27 cellular contexts compared by ENCODE assay signal in genomic region chr9:109775516-109775915, GRCh38. TPM values are rescaled to one million over a fixed set of nuclear protein-coding genes. Genes with fewer than 3 reads are reported as not detected.
A peak's percentile ranks its signal among the peaks of the same experiment; 100 is the strongest.
DNase-seq lines count a peak whose midpoint lies in the region; FAIRE-seq and TF ChIP-seq lines count a peak whose summit lies in the region.
"Had no signal": no experiment of that assay in that cellular context is flagged by ENCODE, and none has a peak within 500 bp of the region (broad histone marks: within the 10 kb centered on the region; RNA-seq: fewer than 3 reads in every experiment).

No MANE protein-coding gene starts in this region.

- H3K4me3 Mint-ChIP-seq in astrocyte (ENCODE audit: unreplicated experiment) = no peak overlapping the region
- H3K4me3 Mint-ChIP-seq: activated CD8-positive, alpha-beta memory T cell treated with anti-CD3 and anti-CD28 coated beads, Interleukin-2, amount 10 ng/mL, durations not matched to agents 7 days and 5 days; activated naive CD4-positive, alpha-beta T cell treated with anti-CD3 and anti-CD28 coated beads, Interleukin-2, amount 50 U/mL, for 24 hours; activated T-helper 1 cell treated with anti-CD3 and anti-CD28 coated beads, Interleukin-12 subunit alpha, Interleukin-12 subunit beta, Interleukin-2, Interleukin-4 antibody, amounts not matched to agents 30 ng/mL and 10 ng/mL and 1 ng/mL, durations not matched to agents 14 hours and 24 hours and 36 hours; effector memory CD8-positive, alpha-beta T cell; natural killer cell; T-helper 2 cell treated with Interferon-gamma antibody and Interleukin-4, amounts not matched to agents 5 μg/mL and 100 μg/mL, for 36 hours had no signal

- H3K18ac ChIP-seq in neuronal stem cell (ENCODE audit: low read length) = no peak overlapping the region

- H3K36me3 ChIP-seq in astrocyte (ENCODE audit: insufficient read depth, low read length) = no peaks in the 10 kb centered on the region
- no peaks in the 10 kb centered on the region for H3K36me3 ChIP-seq in neuronal stem cell (replicated peaks in 1 of 2; ENCODE audit: control insufficient read depth in 2 of 2, insufficient read depth in 2 of 2, low read length in 2 of 2)
- H3K36me3 ChIP-seq in Karpas-422 (ENCODE audit: insufficient read depth, low read length) = no peaks in the 10 kb centered on the region
- H3K36me3 ChIP-seq: BE2C, heart right ventricle, suprapubic skin, WERI-Rb-1 had no signal

- no peak overlapping the region for H3K9ac ChIP-seq in astrocyte (ENCODE audit: low read length)
- H3K9ac ChIP-seq in neuronal stem cell (ENCODE audit: low read depth, low read length, poor library complexity) = no peak overlapping the region
- no peak overlapping the region for H3K9ac ChIP-seq in Karpas-422 (ENCODE audit: low read length)

- no peak overlapping the region for H2BK5ac ChIP-seq in neuronal stem cell (ENCODE audit: low read length)

- no peak overlapping the region for H2AK5ac ChIP-seq in neuronal stem cell (ENCODE audit: low read depth, low read length)

- no peak overlapping the region for H2BK15ac ChIP-seq in neuronal stem cell (ENCODE audit: low read length)

- peaks cover 2% of the 10 kb centered on the region for H3K27me3 Mint-ChIP-seq in astrocyte (ENCODE audit: low read depth, unreplicated experiment)

- no peak overlapping the region for H2BK120ac ChIP-seq in neuronal stem cell (ENCODE audit: low read depth, low read length)

- no peak overlapping the region for H2BK12ac ChIP-seq in neuronal stem cell (ENCODE audit: low read length)

- H3K4me3 ChIP-seq in astrocyte (ENCODE audit: insufficient read depth, low read depth, low read length) = no peak overlapping the region
- no peak overlapping the region for H3K4me3 ChIP-seq in neuronal stem cell (ENCODE audit: low read length in 2 of 2)
- no peak overlapping the region for H3K4me3 ChIP-seq in Karpas-422 (ENCODE audit: low read length)
- H3K4me3 ChIP-seq: heart right ventricle, suprapubic skin had no signal

- no peaks in the 10 kb centered on the region for H3K36me3 Mint-ChIP-seq in astrocyte (ENCODE audit: low read depth, unreplicated experiment)
- H3K36me3 Mint-ChIP-seq: activated CD8-positive, alpha-beta memory T cell treated with anti-CD3 and anti-CD28 coated beads, Interleukin-2, amount 10 ng/mL, durations not matched to agents 7 days and 5 days; activated naive CD4-positive, alpha-beta T cell treated with anti-CD3 and anti-CD28 coated beads, Interleukin-2, amount 50 U/mL, for 24 hours; natural killer cell had no signal

- no CpG with 5 or more reads among the region's 3 CpGs for WGBS in neuronal stem cell (ENCODE audit: extremely low coverage in 2 of 2, insufficient read length in 2 of 2, insufficient replicate concordance in 1 of 2), 2 donors

- no peaks in the 10 kb centered on the region for H3K9me3 ChIP-seq in astrocyte (ENCODE audit: insufficient read depth, low read depth, low read length)
- H3K9me3 ChIP-seq in neuronal stem cell (replicated peaks in 1 of 2; ENCODE audit: control insufficient read depth in 2 of 2, insufficient read depth in 1 of 2, low read depth in 1 of 2, low read length in 2 of 2) = no peaks in the 10 kb centered on the region
- H3K9me3 ChIP-seq in Karpas-422 (ENCODE audit: low read length) = no peaks in the 10 kb centered on the region
- H3K9me3 ChIP-seq: BE2C, heart right ventricle, suprapubic skin had no signal

- TF ChIP-seq CTCF in astrocyte (IDR thresholded peaks at IDR 0.05; ENCODE audit: insufficient read depth, low read depth, low read length) = no peak

- H3K9me2 ChIP-seq in Karpas-422 (replicated peaks; ENCODE audit: insufficient read depth, low read length) = no peaks in the 10 kb centered on the region

- FAIRE-seq in astrocyte (lab: Jason Lieb, UNC) = peak; percentile 5
- FAIRE-seq: H1 had no signal

- peak; percentile 18 for DNase-seq in AG08395 (ENCODE audit: low spot score)
- DNase-seq in HCEC 1CT = peak; percentile 55
- peak; percentile 49 for DNase-seq in astrocyte (ENCODE audit: low read depth)
- DNase-seq in fibroblast of peridontal ligament (ENCODE audit: extremely low read depth) = peak; percentile 72
- no peak for DNase-seq in neuronal stem cell (ENCODE audit: low spot score)
- DNase-seq in Karpas-422 = no peak
- DNase-seq in substantia nigra (lab: John Stamatoyannopoulos, UW) = no peak
- DNase-seq in Kasumi-1 (lab: John Stamatoyannopoulos, UW) = no peak
- DNase-seq: 8988T; activated CD4-positive, alpha-beta T cell treated with anti-CD3 and anti-CD28 coated beads, Interleukin-2, amount 50 U/mL, for 1 hour; activated CD8-positive, alpha-beta memory T cell treated with anti-CD3 and anti-CD28 coated beads, Interleukin-2, amount 10 ng/mL, durations not matched to agents 7 days and 5 days; BE2C; DMS53; effector memory CD8-positive, alpha-beta T cell; heart right ventricle; midbrain; natural killer cell; NCI-H1092; NCI-H2029; NCI-H774; retina; WERI-Rb-1 had no signal

- no peak overlapping the region for H4K91ac ChIP-seq in neuronal stem cell (ENCODE audit: low read depth, low read length, poor library complexity)

- H3K27me3 ChIP-seq in astrocyte (ENCODE audit: insufficient read depth, low read length) = no peaks in the 10 kb centered on the region
- H3K27me3 ChIP-seq in neuronal stem cell (ENCODE audit: control insufficient read depth in 3 of 3, insufficient read depth in 3 of 3, low read depth in 1 of 3, low read length in 3 of 3) = peaks cover 0 to 36% (median 0%) of the 10 kb centered on the region in 3 experiments
- no peaks in the 10 kb centered on the region for H3K27me3 ChIP-seq in Karpas-422 (ENCODE audit: low read length)

- H3K4me2 ChIP-seq in astrocyte (ENCODE audit: low read length) (no peak overlapping the region), neuronal stem cell (ENCODE audit: insufficient read depth, low read length, poor library complexity, severe bottlenecking) (no peak overlapping the region), Karpas-422 (ENCODE audit: low read depth, low read length, poor library complexity, severe bottlenecking) (no peak overlapping the region)

- H3K23ac ChIP-seq in neuronal stem cell (ENCODE audit: low read depth, low read length, poor library complexity) = no peak overlapping the region

- H4K8ac ChIP-seq in neuronal stem cell (ENCODE audit: low read depth, low read length) = no peak overlapping the region

- H2AFZ ChIP-seq in astrocyte (ENCODE audit: low read depth, low read length) = no peak overlapping the region
- H2AFZ ChIP-seq in neuronal stem cell (ENCODE audit: low read length) = no peak overlapping the region
- H2AFZ ChIP-seq in Karpas-422 (ENCODE audit: low read length) = no peak overlapping the region

- H3K79me1 ChIP-seq in neuronal stem cell (ENCODE audit: low read depth, low read length) = no peaks in the 10 kb centered on the region

- H3K14ac ChIP-seq in neuronal stem cell (ENCODE audit: low read length) = no peak overlapping the region

- H4K20me1 ChIP-seq in astrocyte (ENCODE audit: insufficient read depth, low read length) (no peaks in the 10 kb centered on the region), Karpas-422 (ENCODE audit: insufficient read depth, low read depth, low read length) (no peaks in the 10 kb centered on the region; the same call in 1 of the 2 replicates)

- H3K79me2 ChIP-seq in astrocyte (ENCODE audit: insufficient read depth, low read length) (peaks cover 4% of the 10 kb centered on the region), Karpas-422 (ENCODE audit: low read length) (no peaks in the 10 kb centered on the region)

- no peak overlapping the region for H3K4ac ChIP-seq in neuronal stem cell (ENCODE audit: low read length)

- H3K4me1 ChIP-seq in astrocyte (ENCODE audit: insufficient read depth, low read length) = peaks cover 18% of the 10 kb centered on the region
- H3K4me1 ChIP-seq in neuronal stem cell (ENCODE audit: control insufficient read depth in 2 of 2, insufficient read depth in 1 of 2, low read depth in 1 of 2, low read length in 2 of 2) = peaks cover 4 to 15% of the 10 kb centered on the region in 2 donors
- no peaks in the 10 kb centered on the region for H3K4me1 ChIP-seq in Karpas-422 (ENCODE audit: low read length)
- H3K4me1 ChIP-seq: BE2C had no signal

- H3K4me1 Mint-ChIP-seq in astrocyte (ENCODE audit: low read depth, unreplicated experiment) = peaks cover 28% of the 10 kb centered on the region
- H3K4me1 Mint-ChIP-seq: activated CD8-positive, alpha-beta memory T cell treated with anti-CD3 and anti-CD28 coated beads, Interleukin-2, amount 10 ng/mL, durations not matched to agents 7 days and 5 days; activated naive CD4-positive, alpha-beta T cell treated with anti-CD3 and anti-CD28 coated beads, Interleukin-2, amount 50 U/mL, for 24 hours; natural killer cell had no signal

- no peak overlapping the region for H3K27ac Mint-ChIP-seq in astrocyte (ENCODE audit: unreplicated experiment)
- H3K27ac Mint-ChIP-seq: activated CD8-positive, alpha-beta memory T cell treated with anti-CD3 and anti-CD28 coated beads, Interleukin-2, amount 10 ng/mL, durations not matched to agents 7 days and 5 days; activated naive CD4-positive, alpha-beta T cell treated with anti-CD3 and anti-CD28 coated beads, Interleukin-2, amount 50 U/mL, for 24 hours; activated T-helper 1 cell treated with anti-CD3 and anti-CD28 coated beads, Interleukin-12 subunit alpha, Interleukin-12 subunit beta, Interleukin-2, Interleukin-4 antibody, amounts not matched to agents 30 ng/mL and 10 ng/mL and 1 ng/mL, durations not matched to agents 14 hours and 24 hours and 36 hours; effector memory CD8-positive, alpha-beta T cell; natural killer cell; T-helper 2 cell treated with Interferon-gamma antibody and Interleukin-4, amounts not matched to agents 5 μg/mL and 100 μg/mL, for 36 hours had no signal

- no peak overlapping the region for H3K27ac ChIP-seq in astrocyte (ENCODE audit: low read depth, low read length)
- H3K27ac ChIP-seq in neuronal stem cell (replicated peaks; ENCODE audit: low read length) = no peak overlapping the region
- no peak overlapping the region for H3K27ac ChIP-seq in Karpas-422 (ENCODE audit: low read length)
- H3K27ac ChIP-seq in substantia nigra (ENCODE audit: low read depth, low read length, poor library complexity, severe bottlenecking) = no peak overlapping the region
- H3K27ac ChIP-seq: heart right ventricle, suprapubic skin, WERI-Rb-1 had no signal

- peaks cover 2% of the 10 kb centered on the region for H3K9me3 Mint-ChIP-seq in astrocyte (ENCODE audit: unreplicated experiment)
- H3K9me3 Mint-ChIP-seq: activated naive CD4-positive, alpha-beta T cell treated with anti-CD3 and anti-CD28 coated beads, Interleukin-2, amount 50 U/mL, for 24 hours; activated T-helper 1 cell treated with anti-CD3 and anti-CD28 coated beads, Interleukin-12 subunit alpha, Interleukin-12 subunit beta, Interleukin-2, Interleukin-4 antibody, amounts not matched to agents 30 ng/mL and 10 ng/mL and 1 ng/mL, durations not matched to agents 14 hours and 24 hours and 36 hours; effector memory CD8-positive, alpha-beta T cell; natural killer cell; T-helper 2 cell treated with Interferon-gamma antibody and Interleukin-4, amounts not matched to agents 5 μg/mL and 100 μg/mL, for 36 hours had no signal

RNA-seq across cellular contexts. Expression of gene PALM2AKAP2, which starts 4.5 kb away (rescaled TPM):
- total RNA-seq in astrocyte = 58.1 and 61.3 TPM in 2 replicates
- polyA plus RNA-seq in neuronal stem cell (2013, experiment 1 of 2) = 5.6 TPM
- 5.1 TPM for polyA plus RNA-seq in neuronal stem cell (2013, experiment 2 of 2)
- not detected in 2 replicates for total RNA-seq in Karpas-422 (2014; rRNA removed; shearing (Covaris generic); ENCODE audit: low replicate concordance)
- total RNA-seq: activated CD8-positive, alpha-beta memory T cell treated with anti-CD3 and anti-CD28 coated beads, Interleukin-2, amount 10 ng/mL, durations not matched to agents 7 days and 5 days; natural killer cell had no signal

Comparison
In these comparisons a context has a peak if more than half of its experiments do, and no peak if none do; other contexts are left out.
1. DNase-seq: peak in AG08395 (single experiment), HCEC 1CT (single experiment), astrocyte (single experiment) and fibroblast of peridontal ligament (single experiment); none in neuronal stem cell (single experiment), Karpas-422 (single experiment), substantia nigra (0 of 49) and Kasumi-1 (0 of 2).
2. RNA of gene PALM2AKAP2, which starts 4.5 kb away (total RNA-seq): 58.1 to 61.3 TPM in astrocyte; not detected in Karpas-422; every median in the first group is over 10 times any median in the second.